ENCODE assay signal across 1 cellular context in the genomic region with DNA sequence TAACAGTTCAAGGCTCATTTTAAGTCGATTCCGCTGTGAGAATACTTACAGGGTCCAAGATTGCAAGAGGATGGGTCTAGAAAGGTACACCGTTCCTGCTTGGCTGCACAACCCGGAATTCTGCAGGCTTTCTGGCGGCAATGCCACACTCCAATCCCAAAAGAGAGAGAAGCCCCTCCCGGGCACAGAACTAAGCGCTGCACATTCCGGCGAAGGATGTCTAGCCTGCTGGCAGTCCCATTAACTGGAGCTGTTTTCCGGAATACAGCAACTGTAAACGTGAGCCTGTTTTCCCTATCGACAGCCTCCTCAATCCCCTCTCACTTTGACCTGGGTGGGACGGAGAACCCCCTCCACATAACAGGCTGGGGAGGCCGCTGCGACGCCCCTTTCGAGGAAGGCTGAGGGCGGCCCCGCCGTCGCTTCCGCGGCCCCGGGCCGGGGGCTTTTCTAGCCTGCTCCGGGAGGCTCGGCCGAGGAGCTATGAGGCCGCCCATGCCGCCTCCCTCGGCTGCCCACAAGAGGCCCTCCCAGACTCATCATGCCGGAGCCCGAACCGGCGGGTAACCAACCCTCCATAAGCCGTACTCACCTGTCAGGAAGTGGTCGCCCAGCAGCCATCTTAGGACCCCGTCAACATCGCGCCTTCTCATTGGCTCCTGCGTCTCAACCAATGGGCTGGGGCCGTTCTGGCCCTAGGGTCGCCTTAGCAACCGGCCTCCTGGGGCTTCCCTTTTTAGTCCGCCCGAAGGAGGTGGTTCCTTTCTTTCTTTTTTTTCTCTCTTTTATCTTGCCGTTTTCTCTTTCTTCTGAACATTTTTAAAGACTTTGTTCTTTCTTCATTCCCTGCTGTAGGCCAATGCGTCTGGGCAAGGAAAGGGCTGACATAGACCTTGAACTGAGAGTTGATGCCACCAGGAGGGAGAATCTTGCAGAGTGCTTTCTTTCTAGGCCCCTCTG.
TF ChIP-seq lines count a peak whose summit lies in the region.

FAM204A (minus strand) TSS at position 647 of the 960 bp plus-strand sequence. CDS start 5,909 bp downstream, outside the sequence.

TF ChIP-seq in K562, 482 proteins besides CTCF, POLR2A, EP300 and RAD21 (continued from another document and continues in another):
- TF ChIP-seq, protein P1, sequence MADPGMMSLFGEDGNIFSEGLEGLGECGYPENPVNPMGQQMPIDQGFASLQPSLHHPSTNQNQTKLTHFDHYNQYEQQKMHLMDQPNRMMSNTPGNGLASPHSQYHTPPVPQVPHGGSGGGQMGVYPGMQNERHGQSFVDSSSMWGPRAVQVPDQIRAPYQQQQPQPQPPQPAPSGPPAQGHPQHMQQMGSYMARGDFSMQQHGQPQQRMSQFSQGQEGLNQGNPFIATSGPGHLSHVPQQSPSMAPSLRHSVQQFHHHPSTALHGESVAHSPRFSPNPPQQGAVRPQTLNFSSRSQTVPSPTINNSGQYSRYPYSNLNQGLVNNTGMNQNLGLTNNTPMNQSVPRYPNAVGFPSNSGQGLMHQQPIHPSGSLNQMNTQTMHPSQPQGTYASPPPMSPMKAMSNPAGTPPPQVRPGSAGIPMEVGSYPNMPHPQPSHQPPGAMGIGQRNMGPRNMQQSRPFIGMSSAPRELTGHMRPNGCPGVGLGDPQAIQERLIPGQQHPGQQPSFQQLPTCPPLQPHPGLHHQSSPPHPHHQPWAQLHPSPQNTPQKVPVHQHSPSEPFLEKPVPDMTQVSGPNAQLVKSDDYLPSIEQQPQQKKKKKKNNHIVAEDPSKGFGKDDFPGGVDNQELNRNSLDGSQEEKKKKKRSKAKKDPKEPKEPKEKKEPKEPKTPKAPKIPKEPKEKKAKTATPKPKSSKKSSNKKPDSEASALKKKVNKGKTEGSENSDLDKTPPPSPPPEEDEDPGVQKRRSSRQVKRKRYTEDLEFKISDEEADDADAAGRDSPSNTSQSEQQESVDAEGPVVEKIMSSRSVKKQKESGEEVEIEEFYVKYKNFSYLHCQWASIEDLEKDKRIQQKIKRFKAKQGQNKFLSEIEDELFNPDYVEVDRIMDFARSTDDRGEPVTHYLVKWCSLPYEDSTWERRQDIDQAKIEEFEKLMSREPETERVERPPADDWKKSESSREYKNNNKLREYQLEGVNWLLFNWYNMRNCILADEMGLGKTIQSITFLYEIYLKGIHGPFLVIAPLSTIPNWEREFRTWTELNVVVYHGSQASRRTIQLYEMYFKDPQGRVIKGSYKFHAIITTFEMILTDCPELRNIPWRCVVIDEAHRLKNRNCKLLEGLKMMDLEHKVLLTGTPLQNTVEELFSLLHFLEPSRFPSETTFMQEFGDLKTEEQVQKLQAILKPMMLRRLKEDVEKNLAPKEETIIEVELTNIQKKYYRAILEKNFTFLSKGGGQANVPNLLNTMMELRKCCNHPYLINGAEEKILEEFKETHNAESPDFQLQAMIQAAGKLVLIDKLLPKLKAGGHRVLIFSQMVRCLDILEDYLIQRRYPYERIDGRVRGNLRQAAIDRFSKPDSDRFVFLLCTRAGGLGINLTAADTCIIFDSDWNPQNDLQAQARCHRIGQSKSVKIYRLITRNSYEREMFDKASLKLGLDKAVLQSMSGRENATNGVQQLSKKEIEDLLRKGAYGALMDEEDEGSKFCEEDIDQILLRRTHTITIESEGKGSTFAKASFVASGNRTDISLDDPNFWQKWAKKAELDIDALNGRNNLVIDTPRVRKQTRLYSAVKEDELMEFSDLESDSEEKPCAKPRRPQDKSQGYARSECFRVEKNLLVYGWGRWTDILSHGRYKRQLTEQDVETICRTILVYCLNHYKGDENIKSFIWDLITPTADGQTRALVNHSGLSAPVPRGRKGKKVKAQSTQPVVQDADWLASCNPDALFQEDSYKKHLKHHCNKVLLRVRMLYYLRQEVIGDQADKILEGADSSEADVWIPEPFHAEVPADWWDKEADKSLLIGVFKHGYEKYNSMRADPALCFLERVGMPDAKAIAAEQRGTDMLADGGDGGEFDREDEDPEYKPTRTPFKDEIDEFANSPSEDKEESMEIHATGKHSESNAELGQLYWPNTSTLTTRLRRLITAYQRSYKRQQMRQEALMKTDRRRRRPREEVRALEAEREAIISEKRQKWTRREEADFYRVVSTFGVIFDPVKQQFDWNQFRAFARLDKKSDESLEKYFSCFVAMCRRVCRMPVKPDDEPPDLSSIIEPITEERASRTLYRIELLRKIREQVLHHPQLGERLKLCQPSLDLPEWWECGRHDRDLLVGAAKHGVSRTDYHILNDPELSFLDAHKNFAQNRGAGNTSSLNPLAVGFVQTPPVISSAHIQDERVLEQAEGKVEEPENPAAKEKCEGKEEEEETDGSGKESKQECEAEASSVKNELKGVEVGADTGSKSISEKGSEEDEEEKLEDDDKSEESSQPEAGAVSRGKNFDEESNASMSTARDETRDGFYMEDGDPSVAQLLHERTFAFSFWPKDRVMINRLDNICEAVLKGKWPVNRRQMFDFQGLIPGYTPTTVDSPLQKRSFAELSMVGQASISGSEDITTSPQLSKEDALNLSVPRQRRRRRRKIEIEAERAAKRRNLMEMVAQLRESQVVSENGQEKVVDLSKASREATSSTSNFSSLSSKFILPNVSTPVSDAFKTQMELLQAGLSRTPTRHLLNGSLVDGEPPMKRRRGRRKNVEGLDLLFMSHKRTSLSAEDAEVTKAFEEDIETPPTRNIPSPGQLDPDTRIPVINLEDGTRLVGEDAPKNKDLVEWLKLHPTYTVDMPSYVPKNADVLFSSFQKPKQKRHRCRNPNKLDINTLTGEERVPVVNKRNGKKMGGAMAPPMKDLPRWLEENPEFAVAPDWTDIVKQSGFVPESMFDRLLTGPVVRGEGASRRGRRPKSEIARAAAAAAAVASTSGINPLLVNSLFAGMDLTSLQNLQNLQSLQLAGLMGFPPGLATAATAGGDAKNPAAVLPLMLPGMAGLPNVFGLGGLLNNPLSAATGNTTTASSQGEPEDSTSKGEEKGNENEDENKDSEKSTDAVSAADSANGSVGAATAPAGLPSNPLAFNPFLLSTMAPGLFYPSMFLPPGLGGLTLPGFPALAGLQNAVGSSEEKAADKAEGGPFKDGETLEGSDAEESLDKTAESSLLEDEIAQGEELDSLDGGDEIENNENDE (IDR thresholded peaks at IDR 0.05; ENCODE audit: low read depth, low read length), result no peak
- no peak for TF ChIP-seq RB1 (IDR thresholded peaks at IDR 0.05; ENCODE audit: low read depth)
- no peak for TF ChIP-seq ARID3A (IDR thresholded peaks at IDR 0.05; ENCODE audit: borderline replicate concordance, low read depth, low read length)
- TF ChIP-seq CHAMP1 (IDR thresholded peaks at IDR 0.05), result no peak
- no peak for TF ChIP-seq ZBTB34 (CRISPR knock-in tag; IDR thresholded peaks at IDR 0.05)
- no peak for TF ChIP-seq NCOA4 (IDR thresholded peaks at IDR 0.05; ENCODE audit: partially characterized antibody)
- TF ChIP-seq HSF4 (CRISPR knock-in tag; IDR thresholded peaks at IDR 0.05; ENCODE audit: borderline replicate concordance), result no peak
- TF ChIP-seq SLC30A9 (CRISPR knock-in tag; IDR thresholded peaks at IDR 0.05), result no peak
- no peak for TF ChIP-seq E2F3 (CRISPR knock-in tag; IDR thresholded peaks at IDR 0.05)
- no peak for TF ChIP-seq HBP1 (CRISPR knock-in tag; IDR thresholded peaks at IDR 0.05)
- no peak for TF ChIP-seq SMAD4 (CRISPR knock-in tag; conservative IDR thresholded peaks at IDR 0.05)
- TF ChIP-seq TFE3 (CRISPR knock-in tag; IDR thresholded peaks at IDR 0.05), result no peak
- TF ChIP-seq RCOR1 (IDR thresholded peaks at IDR 0.05; ENCODE audit: borderline replicate concordance in 1 of 2, low read depth in 2 of 2, low read length in 2 of 2), result no peak
- peak; percentile 54; the same call in 1 of the 2 replicates for TF ChIP-seq TFAP4 (CRISPR knock-in tag; IDR thresholded peaks at IDR 0.05; ENCODE audit: borderline replicate concordance)
- TF ChIP-seq C11orf30 (IDR thresholded peaks at IDR 0.05; ENCODE audit: low read depth), result peak; percentile 95
- TF ChIP-seq, protein P2, sequence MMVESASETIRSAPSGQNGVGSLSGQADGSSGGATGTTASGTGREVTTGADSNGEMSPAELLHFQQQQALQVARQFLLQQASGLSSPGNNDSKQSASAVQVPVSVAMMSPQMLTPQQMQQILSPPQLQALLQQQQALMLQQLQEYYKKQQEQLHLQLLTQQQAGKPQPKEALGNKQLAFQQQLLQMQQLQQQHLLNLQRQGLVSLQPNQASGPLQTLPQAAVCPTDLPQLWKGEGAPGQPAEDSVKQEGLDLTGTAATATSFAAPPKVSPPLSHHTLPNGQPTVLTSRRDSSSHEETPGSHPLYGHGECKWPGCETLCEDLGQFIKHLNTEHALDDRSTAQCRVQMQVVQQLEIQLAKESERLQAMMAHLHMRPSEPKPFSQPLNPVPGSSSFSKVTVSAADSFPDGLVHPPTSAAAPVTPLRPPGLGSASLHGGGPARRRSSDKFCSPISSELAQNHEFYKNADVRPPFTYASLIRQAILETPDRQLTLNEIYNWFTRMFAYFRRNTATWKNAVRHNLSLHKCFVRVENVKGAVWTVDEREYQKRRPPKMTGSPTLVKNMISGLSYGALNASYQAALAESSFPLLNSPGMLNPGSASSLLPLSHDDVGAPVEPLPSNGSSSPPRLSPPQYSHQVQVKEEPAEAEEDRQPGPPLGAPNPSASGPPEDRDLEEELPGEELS (CRISPR knock-in tag; IDR thresholded peaks at IDR 0.05; ENCODE audit: borderline replicate concordance), result no peak
- TF ChIP-seq ATF1 (CRISPR knock-in tag; IDR thresholded peaks at IDR 0.05), result no peak
- no peak for TF ChIP-seq ATF1 (tag; IDR thresholded peaks at IDR 0.05)
- TF ChIP-seq KDM4B (IDR thresholded peaks at IDR 0.05; ENCODE audit: borderline replicate concordance in 2 of 2, low read depth in 1 of 2), result no peak
- no peak for TF ChIP-seq PCBP2 (IDR thresholded peaks at IDR 0.05; ENCODE audit: low read depth, low read length, poor library complexity, severe bottlenecking)
- TF ChIP-seq ELF4 (CRISPR knock-in tag; IDR thresholded peaks at IDR 0.05), result no peak
- TF ChIP-seq RBM25 (IDR thresholded peaks at IDR 0.05; ENCODE audit: low read depth, low read length, severe bottlenecking), result peak; percentile 89
- TF ChIP-seq HMG20B (CRISPR knock-in tag; IDR thresholded peaks at IDR 0.05), result no peak
- no peak for TF ChIP-seq NR2C1 (IDR thresholded peaks at IDR 0.05)
- TF ChIP-seq NR2C1 (tag; IDR thresholded peaks at IDR 0.05), result no peak
- no peak for TF ChIP-seq TEAD2 (tag; IDR thresholded peaks at IDR 0.05)
- peak; percentile 45 for TF ChIP-seq POLR2B (IDR thresholded peaks at IDR 0.05; ENCODE audit: low read depth, partially characterized antibody)
